Comparison of ENCODE assay signal across 1 cellular context in genomic region chr17:79226037-79226436, GRCh38.
TF ChIP-seq lines count a peak whose summit lies in the region.

No MANE protein-coding gene starts in this region.

TF ChIP-seq in H1, 55 proteins besides CTCF, POLR2A, EP300 and RAD21 (continued from another document):
- TF ChIP-seq, protein P1, sequence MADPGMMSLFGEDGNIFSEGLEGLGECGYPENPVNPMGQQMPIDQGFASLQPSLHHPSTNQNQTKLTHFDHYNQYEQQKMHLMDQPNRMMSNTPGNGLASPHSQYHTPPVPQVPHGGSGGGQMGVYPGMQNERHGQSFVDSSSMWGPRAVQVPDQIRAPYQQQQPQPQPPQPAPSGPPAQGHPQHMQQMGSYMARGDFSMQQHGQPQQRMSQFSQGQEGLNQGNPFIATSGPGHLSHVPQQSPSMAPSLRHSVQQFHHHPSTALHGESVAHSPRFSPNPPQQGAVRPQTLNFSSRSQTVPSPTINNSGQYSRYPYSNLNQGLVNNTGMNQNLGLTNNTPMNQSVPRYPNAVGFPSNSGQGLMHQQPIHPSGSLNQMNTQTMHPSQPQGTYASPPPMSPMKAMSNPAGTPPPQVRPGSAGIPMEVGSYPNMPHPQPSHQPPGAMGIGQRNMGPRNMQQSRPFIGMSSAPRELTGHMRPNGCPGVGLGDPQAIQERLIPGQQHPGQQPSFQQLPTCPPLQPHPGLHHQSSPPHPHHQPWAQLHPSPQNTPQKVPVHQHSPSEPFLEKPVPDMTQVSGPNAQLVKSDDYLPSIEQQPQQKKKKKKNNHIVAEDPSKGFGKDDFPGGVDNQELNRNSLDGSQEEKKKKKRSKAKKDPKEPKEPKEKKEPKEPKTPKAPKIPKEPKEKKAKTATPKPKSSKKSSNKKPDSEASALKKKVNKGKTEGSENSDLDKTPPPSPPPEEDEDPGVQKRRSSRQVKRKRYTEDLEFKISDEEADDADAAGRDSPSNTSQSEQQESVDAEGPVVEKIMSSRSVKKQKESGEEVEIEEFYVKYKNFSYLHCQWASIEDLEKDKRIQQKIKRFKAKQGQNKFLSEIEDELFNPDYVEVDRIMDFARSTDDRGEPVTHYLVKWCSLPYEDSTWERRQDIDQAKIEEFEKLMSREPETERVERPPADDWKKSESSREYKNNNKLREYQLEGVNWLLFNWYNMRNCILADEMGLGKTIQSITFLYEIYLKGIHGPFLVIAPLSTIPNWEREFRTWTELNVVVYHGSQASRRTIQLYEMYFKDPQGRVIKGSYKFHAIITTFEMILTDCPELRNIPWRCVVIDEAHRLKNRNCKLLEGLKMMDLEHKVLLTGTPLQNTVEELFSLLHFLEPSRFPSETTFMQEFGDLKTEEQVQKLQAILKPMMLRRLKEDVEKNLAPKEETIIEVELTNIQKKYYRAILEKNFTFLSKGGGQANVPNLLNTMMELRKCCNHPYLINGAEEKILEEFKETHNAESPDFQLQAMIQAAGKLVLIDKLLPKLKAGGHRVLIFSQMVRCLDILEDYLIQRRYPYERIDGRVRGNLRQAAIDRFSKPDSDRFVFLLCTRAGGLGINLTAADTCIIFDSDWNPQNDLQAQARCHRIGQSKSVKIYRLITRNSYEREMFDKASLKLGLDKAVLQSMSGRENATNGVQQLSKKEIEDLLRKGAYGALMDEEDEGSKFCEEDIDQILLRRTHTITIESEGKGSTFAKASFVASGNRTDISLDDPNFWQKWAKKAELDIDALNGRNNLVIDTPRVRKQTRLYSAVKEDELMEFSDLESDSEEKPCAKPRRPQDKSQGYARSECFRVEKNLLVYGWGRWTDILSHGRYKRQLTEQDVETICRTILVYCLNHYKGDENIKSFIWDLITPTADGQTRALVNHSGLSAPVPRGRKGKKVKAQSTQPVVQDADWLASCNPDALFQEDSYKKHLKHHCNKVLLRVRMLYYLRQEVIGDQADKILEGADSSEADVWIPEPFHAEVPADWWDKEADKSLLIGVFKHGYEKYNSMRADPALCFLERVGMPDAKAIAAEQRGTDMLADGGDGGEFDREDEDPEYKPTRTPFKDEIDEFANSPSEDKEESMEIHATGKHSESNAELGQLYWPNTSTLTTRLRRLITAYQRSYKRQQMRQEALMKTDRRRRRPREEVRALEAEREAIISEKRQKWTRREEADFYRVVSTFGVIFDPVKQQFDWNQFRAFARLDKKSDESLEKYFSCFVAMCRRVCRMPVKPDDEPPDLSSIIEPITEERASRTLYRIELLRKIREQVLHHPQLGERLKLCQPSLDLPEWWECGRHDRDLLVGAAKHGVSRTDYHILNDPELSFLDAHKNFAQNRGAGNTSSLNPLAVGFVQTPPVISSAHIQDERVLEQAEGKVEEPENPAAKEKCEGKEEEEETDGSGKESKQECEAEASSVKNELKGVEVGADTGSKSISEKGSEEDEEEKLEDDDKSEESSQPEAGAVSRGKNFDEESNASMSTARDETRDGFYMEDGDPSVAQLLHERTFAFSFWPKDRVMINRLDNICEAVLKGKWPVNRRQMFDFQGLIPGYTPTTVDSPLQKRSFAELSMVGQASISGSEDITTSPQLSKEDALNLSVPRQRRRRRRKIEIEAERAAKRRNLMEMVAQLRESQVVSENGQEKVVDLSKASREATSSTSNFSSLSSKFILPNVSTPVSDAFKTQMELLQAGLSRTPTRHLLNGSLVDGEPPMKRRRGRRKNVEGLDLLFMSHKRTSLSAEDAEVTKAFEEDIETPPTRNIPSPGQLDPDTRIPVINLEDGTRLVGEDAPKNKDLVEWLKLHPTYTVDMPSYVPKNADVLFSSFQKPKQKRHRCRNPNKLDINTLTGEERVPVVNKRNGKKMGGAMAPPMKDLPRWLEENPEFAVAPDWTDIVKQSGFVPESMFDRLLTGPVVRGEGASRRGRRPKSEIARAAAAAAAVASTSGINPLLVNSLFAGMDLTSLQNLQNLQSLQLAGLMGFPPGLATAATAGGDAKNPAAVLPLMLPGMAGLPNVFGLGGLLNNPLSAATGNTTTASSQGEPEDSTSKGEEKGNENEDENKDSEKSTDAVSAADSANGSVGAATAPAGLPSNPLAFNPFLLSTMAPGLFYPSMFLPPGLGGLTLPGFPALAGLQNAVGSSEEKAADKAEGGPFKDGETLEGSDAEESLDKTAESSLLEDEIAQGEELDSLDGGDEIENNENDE (IDR thresholded peaks at IDR 0.05; ENCODE audit: insufficient replicate concordance, low read length), result no peak
- TF ChIP-seq NRF1 (IDR thresholded peaks at IDR 0.05; ENCODE audit: low read depth, low read length) (no peak), HDAC2 (IDR thresholded peaks at IDR 0.05; ENCODE audit: borderline replicate concordance in 1 of 2, low read depth in 2 of 2, low read length in 2 of 2) (no peak), MAX (IDR thresholded peaks at IDR 0.05) (no peak), POLR2AphosphoS5 (IDR thresholded peaks at IDR 0.05; ENCODE audit: low read depth, low read length) (no peak)
